29 cellular contexts compared by ENCODE assay signal in the genomic region with DNA sequence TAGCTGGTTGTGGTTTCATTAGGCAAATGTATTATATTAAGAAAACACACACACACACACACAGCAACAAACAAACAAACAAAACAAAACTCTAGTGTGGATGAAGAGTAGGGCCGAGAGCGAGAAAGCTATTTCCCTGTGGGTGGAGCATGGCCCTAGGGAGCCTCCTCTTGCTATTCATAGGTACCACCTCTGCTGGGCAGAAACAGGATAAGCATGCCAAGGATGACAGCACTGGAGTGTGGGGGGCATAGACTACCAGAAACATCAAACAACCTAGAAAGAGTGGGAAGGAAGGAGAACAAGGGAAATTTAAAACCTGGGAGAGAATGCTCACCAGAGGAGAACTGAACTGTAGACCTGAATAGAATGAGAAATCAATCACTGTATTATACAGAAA.
"Had no signal": no experiment of that assay in that cellular context is flagged by ENCODE, and none has a peak within 500 bp of the region (broad histone marks: within the 10 kb centered on the region; RNA-seq: fewer than 3 reads in every experiment).

No MANE protein-coding gene starts in this region.

- DNase-seq: activated CD4-positive, alpha-beta T cell treated with anti-CD3 and anti-CD28 coated beads for 1 hour; activated CD4-positive, alpha-beta T cell treated with anti-CD3 and anti-CD28 coated beads, Interleukin-2, amount 50 U/mL, for 1 hour; activated CD8-positive, alpha-beta memory T cell treated with anti-CD3 and anti-CD28 coated beads for 24 hours; activated CD8-positive, alpha-beta memory T cell treated with anti-CD3 and anti-CD28 coated beads, Interleukin-2, amount 50 U/mL, for 4 hours; activated naive CD4-positive, alpha-beta T cell treated with Interleukin-2 at 50 U/mL for 16 hours; activated naive CD8-positive, alpha-beta T cell treated with anti-CD3 and anti-CD28 coated beads for 36 hours; activated T-cell treated with anti-CD3 and anti-CD28 coated beads, Interleukin-2, amount 50 U/mL, for 4 hours; effector memory CD8-positive, alpha-beta T cell; glutamatergic neuron; hippocampal formation; left cardiac atrium; mesenchymal stem cell; mucosa of descending colon; nephron progenitor cell; nucleus accumbens; right lobe of liver; stimulated activated CD4-positive, alpha-beta T cell treated with anti-CD3 and anti-CD28 coated beads, Interleukin-15, amount 100 ng/mL, for 24 hours; stimulated activated naive B cell treated with anti-CD40 and anti-IgM and Interleukin-4, amounts not matched to agents 10 μg/mL and 1 μg/mL and 100 μg/mL, for 72 hours; transverse colon had no signal

- H3K36me3 ChIP-seq: breast epithelium, esophagus muscularis mucosa, right lobe of liver, transverse colon had no signal

- H3K4me1 Mint-ChIP-seq: activated naive CD8-positive, alpha-beta T cell treated with anti-CD3 and anti-CD28 coated beads for 36 hours; central memory CD8-positive, alpha-beta T cell; stimulated activated naive B cell treated with anti-CD40 and anti-IgM and Interleukin-4, amounts not matched to agents 10 μg/mL and 1 μg/mL and 100 μg/mL, for 72 hours had no signal

- H3K27ac Mint-ChIP-seq: activated naive CD8-positive, alpha-beta T cell treated with anti-CD3 and anti-CD28 coated beads for 36 hours; effector memory CD8-positive, alpha-beta T cell; nephron progenitor cell; stimulated activated naive B cell treated with anti-CD40 and anti-IgM and Interleukin-4, amounts not matched to agents 10 μg/mL and 1 μg/mL and 100 μg/mL, for 72 hours; T-helper 2 cell treated with Interferon-gamma antibody and Interleukin-4, amounts not matched to agents 5 μg/mL and 100 μg/mL, for 36 hours had no signal

- ATAC-seq: activated T-cell treated with anti-CD3 and anti-CD28 coated beads, Interleukin-2, amount 50 U/mL, for 4 hours; effector memory CD8-positive, alpha-beta T cell; left cardiac atrium; mucosa of descending colon; right lobe of liver; stimulated activated naive B cell treated with anti-CD40 and anti-IgM and Interleukin-4, amounts not matched to agents 10 μg/mL and 1 μg/mL and 100 μg/mL, for 72 hours had no signal

- H3K4me1 ChIP-seq: breast epithelium, esophagus muscularis mucosa, right lobe of liver, transverse colon had no signal

- H3K36me3 Mint-ChIP-seq: activated naive CD8-positive, alpha-beta T cell treated with anti-CD3 and anti-CD28 coated beads for 36 hours; stimulated activated naive B cell treated with anti-CD40 and anti-IgM and Interleukin-4, amounts not matched to agents 10 μg/mL and 1 μg/mL and 100 μg/mL, for 72 hours had no signal

- H3K4me3 ChIP-seq: breast epithelium, esophagus muscularis mucosa, mucosa of descending colon, right lobe of liver, skin epidermis, transverse colon had no signal

- H3K9me3 ChIP-seq: breast epithelium, esophagus muscularis mucosa, mucosa of descending colon, right lobe of liver, transverse colon had no signal

- FAIRE-seq: colon, frontal cortex, islet of Langerhans, urothelium cell line had no signal

- H3K27me3 ChIP-seq: breast epithelium, esophagus muscularis mucosa, right lobe of liver, transverse colon had no signal

- H3K27me3 Mint-ChIP-seq: activated naive CD8-positive, alpha-beta T cell treated with anti-CD3 and anti-CD28 coated beads for 36 hours; central memory CD8-positive, alpha-beta T cell; effector memory CD8-positive, alpha-beta T cell; stimulated activated naive B cell treated with anti-CD40 and anti-IgM and Interleukin-4, amounts not matched to agents 10 μg/mL and 1 μg/mL and 100 μg/mL, for 72 hours had no signal

- H3K27ac ChIP-seq: breast epithelium, esophagus muscularis mucosa, right lobe of liver, skin epidermis, transverse colon, VCaP had no signal

- H3K4me3 Mint-ChIP-seq: activated naive CD8-positive, alpha-beta T cell treated with anti-CD3 and anti-CD28 coated beads for 36 hours; activated T-cell treated with anti-CD3 and anti-CD28 coated beads, Interleukin-2, amount 50 U/mL, for 4 hours; central memory CD8-positive, alpha-beta T cell; effector memory CD8-positive, alpha-beta T cell; nephron progenitor cell; stimulated activated naive B cell treated with anti-CD40 and anti-IgM and Interleukin-4, amounts not matched to agents 10 μg/mL and 1 μg/mL and 100 μg/mL, for 72 hours; T-helper 2 cell treated with Interferon-gamma antibody and Interleukin-4, amounts not matched to agents 5 μg/mL and 100 μg/mL, for 36 hours had no signal

- H3K9me3 Mint-ChIP-seq: nephron progenitor cell had no signal
